ENCODE assay signal across 9 cellular contexts in the genomic region with DNA sequence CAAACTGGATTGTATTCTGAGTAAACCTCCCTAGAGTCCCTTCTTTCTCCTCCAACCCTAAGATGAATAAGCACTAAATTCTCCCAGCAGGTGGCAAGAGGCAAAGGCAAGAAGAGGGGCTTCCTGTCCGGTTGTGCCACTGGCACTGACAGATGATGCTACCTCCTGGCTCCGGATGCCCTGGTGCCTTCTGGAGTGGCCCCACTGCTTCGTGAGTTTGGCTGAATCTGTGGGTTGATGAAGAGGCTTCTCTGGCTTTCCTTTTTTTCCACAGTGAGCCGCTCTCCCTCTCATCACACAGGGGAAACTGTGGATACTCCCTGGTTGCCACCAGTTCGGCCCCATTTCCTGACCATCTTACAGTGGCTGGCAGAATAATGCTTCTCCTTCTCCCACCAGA.
"Had no signal": no experiment of that assay in that cellular context is flagged by ENCODE, and none has a peak within 500 bp of the region (broad histone marks: within the 10 kb centered on the region; RNA-seq: fewer than 3 reads in every experiment).

No MANE protein-coding gene starts in this region.

- DNase-seq: GM23248, GOT3, H7, H9, HCEC 1CT, HFFc6 had no signal

- H3K4me3 Mint-ChIP-seq: GM23338, H9, HFFc6 had no signal

- H3K4me3 ChIP-seq: GM23248, GM23338, HAP-1 had no signal

- H3K4me1 ChIP-seq: HAP-1 had no signal

- H3K27ac Mint-ChIP-seq: GM23338, H9, HFFc6 had no signal

- H3K36me3 ChIP-seq: HAP-1 had no signal

- ATAC-seq: GM23338, HCT116 had no signal

- H3K9me3 Mint-ChIP-seq: GM23338, H9 had no signal

- H3K9me3 ChIP-seq: HAP-1 had no signal

- H3K27ac ChIP-seq: GM23248 had no signal
